In genomic region chr17:40130352-40131042, GRCh38 we compare ENCODE assay signal across 1 cellular context.
A peak's percentile ranks its signal among the peaks of the same experiment; 100 is the strongest.
TF ChIP-seq lines count a peak whose summit lies in the region.

No MANE protein-coding gene starts in this region.

TF ChIP-seq in HepG2, 621 proteins besides CTCF, POLR2A, EP300 and RAD21:
- TF ChIP-seq CEBPG (CRISPR knock-in tag; IDR thresholded peaks at IDR 0.05) (0 out of 2 replicates have a peak, but pooled peaks have one; percentile 8), CENPT (CRISPR knock-in tag; IDR thresholded peaks at IDR 0.05; ENCODE audit: low read depth) (no peak), ZSCAN12 (CRISPR knock-in tag; IDR thresholded peaks at IDR 0.05) (no peak), SOX13 (IDR thresholded peaks at IDR 0.05) (no peak), SOX13 (CRISPR knock-in tag; conservative IDR thresholded peaks at IDR 0.05 in 1 of 2, IDR thresholded peaks at IDR 0.05 in 1 of 2) (no peak), RFX1 (IDR thresholded peaks at IDR 0.05) (peak; percentile 40), CSRNP1 (CRISPR knock-in tag; IDR thresholded peaks at IDR 0.05) (no peak), CEBPB (IDR thresholded peaks at IDR 0.05; ENCODE audit: borderline replicate concordance, low read depth, low read length) (peak; percentile 78), PAWR (CRISPR knock-in tag; IDR thresholded peaks at IDR 0.05; ENCODE audit: borderline replicate concordance) (no peak), ERF (CRISPR knock-in tag; IDR thresholded peaks at IDR 0.05) (no peak), ATF4 (CRISPR knock-in tag; IDR thresholded peaks at IDR 0.05) (no peak), POLR2G (IDR thresholded peaks at IDR 0.05; ENCODE audit: low read depth, low read length) (peak; percentile 46; the same call in 1 of the 2 replicates), HDAC1 (CRISPR knock-in tag; IDR thresholded peaks at IDR 0.05) (no peak), FOXK1 (CRISPR knock-in tag; IDR thresholded peaks at IDR 0.05; ENCODE audit: borderline replicate concordance, low read depth) (no peak), RBM22 (optimal IDR thresholded peaks at IDR 0.05; ENCODE audit: low read length) (peak; percentile 89), ZNF251 (CRISPR knock-in tag; IDR thresholded peaks at IDR 0.05) (no peak), ZBTB44 (CRISPR knock-in tag; IDR thresholded peaks at IDR 0.05) (no peak), ZSCAN30 (CRISPR knock-in tag; IDR thresholded peaks at IDR 0.05) (no peak), SSRP1 (CRISPR knock-in tag; IDR thresholded peaks at IDR 0.05) (0 out of 2 replicates have a peak, but pooled peaks have one; percentile 28), ZNF232 (CRISPR knock-in tag; IDR thresholded peaks at IDR 0.05; ENCODE audit: borderline replicate concordance) (no peak)
- TF ChIP-seq, protein P1, sequence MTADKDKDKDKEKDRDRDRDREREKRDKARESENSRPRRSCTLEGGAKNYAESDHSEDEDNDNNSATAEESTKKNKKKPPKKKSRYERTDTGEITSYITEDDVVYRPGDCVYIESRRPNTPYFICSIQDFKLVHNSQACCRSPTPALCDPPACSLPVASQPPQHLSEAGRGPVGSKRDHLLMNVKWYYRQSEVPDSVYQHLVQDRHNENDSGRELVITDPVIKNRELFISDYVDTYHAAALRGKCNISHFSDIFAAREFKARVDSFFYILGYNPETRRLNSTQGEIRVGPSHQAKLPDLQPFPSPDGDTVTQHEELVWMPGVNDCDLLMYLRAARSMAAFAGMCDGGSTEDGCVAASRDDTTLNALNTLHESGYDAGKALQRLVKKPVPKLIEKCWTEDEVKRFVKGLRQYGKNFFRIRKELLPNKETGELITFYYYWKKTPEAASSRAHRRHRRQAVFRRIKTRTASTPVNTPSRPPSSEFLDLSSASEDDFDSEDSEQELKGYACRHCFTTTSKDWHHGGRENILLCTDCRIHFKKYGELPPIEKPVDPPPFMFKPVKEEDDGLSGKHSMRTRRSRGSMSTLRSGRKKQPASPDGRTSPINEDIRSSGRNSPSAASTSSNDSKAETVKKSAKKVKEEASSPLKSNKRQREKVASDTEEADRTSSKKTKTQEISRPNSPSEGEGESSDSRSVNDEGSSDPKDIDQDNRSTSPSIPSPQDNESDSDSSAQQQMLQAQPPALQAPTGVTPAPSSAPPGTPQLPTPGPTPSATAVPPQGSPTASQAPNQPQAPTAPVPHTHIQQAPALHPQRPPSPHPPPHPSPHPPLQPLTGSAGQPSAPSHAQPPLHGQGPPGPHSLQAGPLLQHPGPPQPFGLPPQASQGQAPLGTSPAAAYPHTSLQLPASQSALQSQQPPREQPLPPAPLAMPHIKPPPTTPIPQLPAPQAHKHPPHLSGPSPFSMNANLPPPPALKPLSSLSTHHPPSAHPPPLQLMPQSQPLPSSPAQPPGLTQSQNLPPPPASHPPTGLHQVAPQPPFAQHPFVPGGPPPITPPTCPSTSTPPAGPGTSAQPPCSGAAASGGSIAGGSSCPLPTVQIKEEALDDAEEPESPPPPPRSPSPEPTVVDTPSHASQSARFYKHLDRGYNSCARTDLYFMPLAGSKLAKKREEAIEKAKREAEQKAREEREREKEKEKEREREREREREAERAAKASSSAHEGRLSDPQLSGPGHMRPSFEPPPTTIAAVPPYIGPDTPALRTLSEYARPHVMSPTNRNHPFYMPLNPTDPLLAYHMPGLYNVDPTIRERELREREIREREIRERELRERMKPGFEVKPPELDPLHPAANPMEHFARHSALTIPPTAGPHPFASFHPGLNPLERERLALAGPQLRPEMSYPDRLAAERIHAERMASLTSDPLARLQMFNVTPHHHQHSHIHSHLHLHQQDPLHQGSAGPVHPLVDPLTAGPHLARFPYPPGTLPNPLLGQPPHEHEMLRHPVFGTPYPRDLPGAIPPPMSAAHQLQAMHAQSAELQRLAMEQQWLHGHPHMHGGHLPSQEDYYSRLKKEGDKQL (CRISPR knock-in tag; IDR thresholded peaks at IDR 0.05; ENCODE audit: low read depth), result no peak
- TF ChIP-seq, protein P2, sequence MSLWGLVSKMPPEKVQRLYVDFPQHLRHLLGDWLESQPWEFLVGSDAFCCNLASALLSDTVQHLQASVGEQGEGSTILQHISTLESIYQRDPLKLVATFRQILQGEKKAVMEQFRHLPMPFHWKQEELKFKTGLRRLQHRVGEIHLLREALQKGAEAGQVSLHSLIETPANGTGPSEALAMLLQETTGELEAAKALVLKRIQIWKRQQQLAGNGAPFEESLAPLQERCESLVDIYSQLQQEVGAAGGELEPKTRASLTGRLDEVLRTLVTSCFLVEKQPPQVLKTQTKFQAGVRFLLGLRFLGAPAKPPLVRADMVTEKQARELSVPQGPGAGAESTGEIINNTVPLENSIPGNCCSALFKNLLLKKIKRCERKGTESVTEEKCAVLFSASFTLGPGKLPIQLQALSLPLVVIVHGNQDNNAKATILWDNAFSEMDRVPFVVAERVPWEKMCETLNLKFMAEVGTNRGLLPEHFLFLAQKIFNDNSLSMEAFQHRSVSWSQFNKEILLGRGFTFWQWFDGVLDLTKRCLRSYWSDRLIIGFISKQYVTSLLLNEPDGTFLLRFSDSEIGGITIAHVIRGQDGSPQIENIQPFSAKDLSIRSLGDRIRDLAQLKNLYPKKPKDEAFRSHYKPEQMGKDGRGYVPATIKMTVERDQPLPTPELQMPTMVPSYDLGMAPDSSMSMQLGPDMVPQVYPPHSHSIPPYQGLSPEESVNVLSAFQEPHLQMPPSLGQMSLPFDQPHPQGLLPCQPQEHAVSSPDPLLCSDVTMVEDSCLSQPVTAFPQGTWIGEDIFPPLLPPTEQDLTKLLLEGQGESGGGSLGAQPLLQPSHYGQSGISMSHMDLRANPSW (CRISPR knock-in tag; IDR thresholded peaks at IDR 0.05; ENCODE audit: borderline replicate concordance), result no peak
TF ChIP-seq in HepG2: peak in this region for 6.
